In genomic region chr10:128525936-128526335, GRCh38 we compare ENCODE assay signal across 18 cellular contexts.
DNase-seq lines count a peak whose midpoint lies in the region; ATAC-seq and TF ChIP-seq lines count a peak whose summit lies in the region.
"Had no signal": no experiment of that assay in that cellular context is flagged by ENCODE, and none has a peak within 500 bp of the region (broad histone marks: within the 10 kb centered on the region; RNA-seq: fewer than 3 reads in every experiment).

No MANE protein-coding gene starts in this region.

- H3K27me3 ChIP-seq in GM23338 (ENCODE audit: insufficient read depth) = no peaks in the 10 kb centered on the region
- no peaks in the 10 kb centered on the region for H3K27me3 ChIP-seq in CD8-positive, alpha-beta T cell (ENCODE audit: insufficient read depth, low read length)
- H3K27me3 ChIP-seq: BLaER1 had no signal

- TF ChIP-seq CTCF in GM23338 (conservative IDR thresholded peaks at IDR 0.05; ENCODE audit: low read depth in 2 of 2) (no peak), HEK293 (tag by site-specific recombination; IDR thresholded peaks at IDR 0.05) (no peak), nephron (IDR thresholded peaks at IDR 0.05; ENCODE audit: unreplicated experiment in 3 of 3) (no peak)
- TF ChIP-seq CTCF in CD8-positive, alpha-beta T cell (IDR thresholded peaks at IDR 0.05) = no peak

- H3K36me3 Mint-ChIP-seq in GM23338 (ENCODE audit: low read depth) = no peaks in the 10 kb centered on the region
- no peaks in the 10 kb centered on the region for H3K36me3 Mint-ChIP-seq in nephron (ENCODE audit: low read depth)
- no peaks in the 10 kb centered on the region for H3K36me3 Mint-ChIP-seq in CD8-positive, alpha-beta T cell
- H3K36me3 Mint-ChIP-seq: CD4-positive, CD25-positive, alpha-beta regulatory T cell; CD8-positive, alpha-beta memory T cell had no signal

- H3K4me3 Mint-ChIP-seq in GM23338 (no peak overlapping the region), nephron (no peak overlapping the region)
- H3K4me3 Mint-ChIP-seq in CD8-positive, alpha-beta T cell = no peak overlapping the region
- H3K4me3 Mint-ChIP-seq: B cell; CD4-positive, CD25-positive, alpha-beta regulatory T cell; CD8-positive, alpha-beta memory T cell had no signal

- H3K9me2 ChIP-seq in GM23338 (ENCODE audit: insufficient read depth) = peaks cover 3% of the 10 kb centered on the region

- H3K9me3 Mint-ChIP-seq in GM23338 = peaks cover 2% of the 10 kb centered on the region; the same call in 2 of the 3 replicates
- no peaks in the 10 kb centered on the region for H3K9me3 Mint-ChIP-seq in nephron
- no peaks in the 10 kb centered on the region for H3K9me3 Mint-ChIP-seq in CD8-positive, alpha-beta T cell
- H3K9me3 Mint-ChIP-seq: CD8-positive, alpha-beta memory T cell had no signal

- no peaks in the 10 kb centered on the region for H3F3A ChIP-seq in GM23338 (replicated peaks; ENCODE audit: low read depth)

- H4K20me1 ChIP-seq in GM23338 (replicated peaks; ENCODE audit: insufficient read depth) = no peaks in the 10 kb centered on the region
- H4K20me1 ChIP-seq: BLaER1 had no signal

- H2AFZ ChIP-seq in GM23338 = 0 out of 2 replicates have a peak overlapping the region, but pooled peaks have one; percentile 56

- intact Hi-C loops in CD8-positive, alpha-beta T cell (cut with DNase I, micrococcal nuclease) = no loop called here

- no peak overlapping the region for H3K4me2 ChIP-seq in GM23338
- H3K4me2 ChIP-seq: BLaER1 had no signal

- H3K9me3 ChIP-seq in HEK293 (ENCODE audit: control insufficient read depth, insufficient read depth, low read depth, low read length) = no peaks in the 10 kb centered on the region
- H3K9me3 ChIP-seq in CD8-positive, alpha-beta T cell (ENCODE audit: low read length) = no peaks in the 10 kb centered on the region
- H3K9me3 ChIP-seq: BLaER1, HAP-1 had no signal

- no peak overlapping the region for H3K27ac Mint-ChIP-seq in GM23338
- peak overlapping the region; percentile 34 to 91 (median 87) for H3K27ac Mint-ChIP-seq in nephron
- no peak overlapping the region for H3K27ac Mint-ChIP-seq in CD8-positive, alpha-beta T cell
- H3K27ac Mint-ChIP-seq: B cell; CD8-positive, alpha-beta memory T cell had no signal

- POLR2A ChIA-PET in HEK293 (lab: Yijun Ruan, JAX) = no interaction called here
- POLR2A ChIA-PET in CD8-positive, alpha-beta T cell (lab: Charles Lee) = no interaction called here

- CTCF ChIA-PET in HEK293 (lab: Yijun Ruan, JAX) = no interaction called here
- CTCF ChIA-PET in CD8-positive, alpha-beta T cell (lab: Charles Lee) = no interaction called here

- no peaks in the 10 kb centered on the region for H3K79me2 ChIP-seq in GM23338 (replicated peaks; ENCODE audit: insufficient read depth)

- no peak for DNase-seq in GM23338 (ENCODE audit: low spot score)
- no peak for DNase-seq in substantia nigra (lab: John Stamatoyannopoulos, UW)
- no peak for DNase-seq in A172 (ENCODE audit: low spot score)
- no peak for DNase-seq in CD8-positive, alpha-beta T cell
- DNase-seq: CD4-positive, CD25-positive, alpha-beta regulatory T cell; CD8-positive, alpha-beta memory T cell; DMS 273 treated with DMSO at 0.1 percent for 48 hours; EL; GDM1; GOT3 had no signal

- ATAC-seq in GM23338 (no peak), GM18868 (IDR thresholded peaks at IDR 0.05; ENCODE audit: unreplicated experiment) (no peak)
- ATAC-seq in CD8-positive, alpha-beta T cell = no peak
- ATAC-seq: GM12878 had no signal

- peaks cover 30% of the 10 kb centered on the region for H3K4me1 ChIP-seq in GM23338 (ENCODE audit: insufficient read depth)
- peaks cover 17% of the 10 kb centered on the region for H3K4me1 ChIP-seq in HEK293 (ENCODE audit: control insufficient read depth, insufficient read depth, low read length)
- no peaks in the 10 kb centered on the region for H3K4me1 ChIP-seq in CD8-positive, alpha-beta T cell (ENCODE audit: insufficient read depth, low read length)
- H3K4me1 ChIP-seq: BLaER1, HAP-1 had no signal

- H3K4me1 Mint-ChIP-seq in GM23338 = peaks cover 39% of the 10 kb centered on the region
- peaks cover 62% of the 10 kb centered on the region for H3K4me1 Mint-ChIP-seq in nephron
- no peaks in the 10 kb centered on the region for H3K4me1 Mint-ChIP-seq in CD8-positive, alpha-beta T cell (ENCODE audit: low read depth)
- H3K4me1 Mint-ChIP-seq: B cell; CD4-positive, CD25-positive, alpha-beta regulatory T cell; CD8-positive, alpha-beta memory T cell had no signal

- peaks cover 10% of the 10 kb centered on the region for H3K27me3 Mint-ChIP-seq in GM23338 (ENCODE audit: insufficient read depth, low read depth, poor library complexity)
- H3K27me3 Mint-ChIP-seq in nephron (ENCODE audit: low read depth) = no peaks in the 10 kb centered on the region
- H3K27me3 Mint-ChIP-seq in CD8-positive, alpha-beta T cell (ENCODE audit: low read depth) = peaks cover 7% of the 10 kb centered on the region
- H3K27me3 Mint-ChIP-seq: B cell had no signal

- no peak overlapping the region for H3K27ac ChIP-seq in GM23338 (ENCODE audit: low read depth)
- peak overlapping the region; percentile 24; the same call in 1 of the 2 replicates for H3K27ac ChIP-seq in HEK293 (ENCODE audit: extremely low read depth, low read depth, low read length)
- peak overlapping the region; percentile 68 for H3K27ac ChIP-seq in substantia nigra (ENCODE audit: low read depth, low read length, poor library complexity, severe bottlenecking)
- no peak overlapping the region for H3K27ac ChIP-seq in CD8-positive, alpha-beta T cell (ENCODE audit: low read depth, low read length)
- H3K27ac ChIP-seq: BLaER1, C4-2B had no signal

- H3K36me3 ChIP-seq in GM23338 (ENCODE audit: insufficient read depth) = no peaks in the 10 kb centered on the region
- no peaks in the 10 kb centered on the region for H3K36me3 ChIP-seq in HEK293 (ENCODE audit: control insufficient read depth in 2 of 2, insufficient read depth in 1 of 2, low read length in 2 of 2)
- H3K36me3 ChIP-seq in CD8-positive, alpha-beta T cell (ENCODE audit: insufficient read depth, low read length) = no peaks in the 10 kb centered on the region
- H3K36me3 ChIP-seq: BLaER1, HAP-1 had no signal

- H3K4me3 ChIP-seq in GM23338 (no peak overlapping the region), HEK293 (ENCODE audit: low read depth, low read length) (no peak overlapping the region)
- no peak overlapping the region for H3K4me3 ChIP-seq in CD8-positive, alpha-beta T cell (ENCODE audit: low read depth, low read length)
- H3K4me3 ChIP-seq: BLaER1, GM12878, HAP-1 had no signal

TF ChIP-seq in HEK293, 187 proteins besides CTCF, POLR2A, EP300 and RAD21:
- TF ChIP-seq ZBTB48 (tag by site-specific recombination; IDR thresholded peaks at IDR 0.05) (no peak), ZNF19 (tag by site-specific recombination; IDR thresholded peaks at IDR 0.05; ENCODE audit: low read depth) (no peak), ZNF350 (tag by site-specific recombination; IDR thresholded peaks at IDR 0.05) (no peak), ZNF596 (tag by site-specific recombination; IDR thresholded peaks at IDR 0.05) (no peak), ZSCAN30 (tag by site-specific recombination; IDR thresholded peaks at IDR 0.05) (no peak), ZFP69B (tag by site-specific recombination; IDR thresholded peaks at IDR 0.05) (no peak), ZNF37A (tag by site-specific recombination; IDR thresholded peaks at IDR 0.05) (no peak), KLF17 (tag by site-specific recombination; IDR thresholded peaks at IDR 0.05) (no peak), MEIS1 (CRISPR knock-in tag; IDR thresholded peaks at IDR 0.05; ENCODE audit: borderline replicate concordance) (no peak)

Comparison
In these comparisons a context has a peak if more than half of its experiments do, and no peak if none do; other contexts are left out.
1. H3K27ac ChIP-seq: peak in HEK293 (single experiment) and substantia nigra (single experiment); none in GM23338 (single experiment) and CD8-positive, alpha-beta T cell (single experiment).
2. H3K27ac Mint-ChIP-seq: peak in nephron (3 of 3); none in GM23338 (single experiment) and CD8-positive, alpha-beta T cell (single experiment).